8 cellular contexts compared by ENCODE assay signal in genomic region chr2:135797497-135798274, GRCh38. TPM values are rescaled to one million over a fixed set of nuclear protein-coding genes. Genes with fewer than 3 reads are reported as not detected.
DNase-seq lines count a peak whose midpoint lies in the region; ATAC-seq and TF ChIP-seq lines count a peak whose summit lies in the region.

No MANE protein-coding gene starts in this region.

- TF ChIP-seq CTCF in neutrophil (IDR thresholded peaks at IDR 0.05), result peak; percentile 90

- peak; percentile 83 for ATAC-seq in GM21723 (IDR thresholded peaks at IDR 0.05; ENCODE audit: unreplicated experiment)

- H3K36me3 ChIP-seq in neutrophil, result no peaks in the 10 kb centered on the region

- peaks cover 10% of the 10 kb centered on the region for H3K27me3 ChIP-seq in neutrophil

- DNase-seq in DMS114 treated with DMSO at 0.1 percent for 48 hours (lab: John Stamatoyannopoulos, UW; ENCODE audit: unreplicated experiment) (peak; percentile 46), Kasumi-1 (lab: John Stamatoyannopoulos, UW) (peak; percentile 94 to 96), RPMI7951 (ENCODE audit: low read depth) (peak; percentile 74), activated T-helper 1 cell treated with Interleukin-2 at 50 U/mL for 16 hours (ENCODE audit: low read depth) (peak; percentile 55), fibroblast of peridontal ligament (ENCODE audit: extremely low read depth) (peak; percentile 70), superior temporal gyrus (ENCODE audit: extremely low spot score) (peak; percentile 66)

- H3K27ac ChIP-seq in neutrophil, result no peak overlapping the region

- peaks cover 0 to 6% of the 10 kb centered on the region in 2 experiments for H3K4me1 ChIP-seq in neutrophil (ENCODE audit: control insufficient read depth in 1 of 2, insufficient read depth in 1 of 2, low read depth in 1 of 2, low read length in 1 of 2)

- no peak overlapping the region for H3K4me3 ChIP-seq in neutrophil (ENCODE audit: low read depth in 1 of 2, low read length in 1 of 2)

- H3K9me3 ChIP-seq in neutrophil, result no peaks in the 10 kb centered on the region

RNA-seq across cellular contexts. Expression of gene LCT, which starts 39.3 kb away (rescaled TPM):
- total RNA-seq in RPMI7951 (2014; rRNA removed; shearing (Covaris generic)), result not detected in 2 replicates

RNA-seq across cellular contexts. Expression of gene UBXN4, which starts 56.0 kb away (rescaled TPM):
- 44.1 and 60.9 TPM in 2 replicates for total RNA-seq in RPMI7951 (2014; rRNA removed; shearing (Covaris generic))
